ENCODE assay signal across 15 cellular contexts in genomic region chr19:53019684-53020083, GRCh38.
DNase-seq lines count a peak whose midpoint lies in the region; ATAC-seq and TF ChIP-seq lines count a peak whose summit lies in the region.
"Had no signal": no experiment of that assay in that cellular context is flagged by ENCODE, and none has a peak within 500 bp of the region (broad histone marks: within the 10 kb centered on the region; RNA-seq: fewer than 3 reads in every experiment).

No MANE protein-coding gene starts in this region.

- no peaks in the 10 kb centered on the region for H3F3A ChIP-seq in DOHH2 (ENCODE audit: control insufficient read depth, insufficient read depth)
- H3F3A ChIP-seq in SU-DHL-6 (ENCODE audit: insufficient read depth) = no peaks in the 10 kb centered on the region

- peak; percentile 57 for TF ChIP-seq CTCF in DOHH2 (IDR thresholded peaks at IDR 0.05; ENCODE audit: low read depth, low read length, poor library complexity, severe bottlenecking)
- peak; percentile 71 for TF ChIP-seq CTCF in SU-DHL-6 (IDR thresholded peaks at IDR 0.05; ENCODE audit: insufficient read depth, low read length, poor library complexity, severe bottlenecking)
- peak; percentile 17 for TF ChIP-seq CTCF in fibroblast of pulmonary artery (IDR thresholded peaks at IDR 0.05; ENCODE audit: low read length, missing control alignments)

- H3K4me3 ChIP-seq in DOHH2 (ENCODE audit: low read length) (no peak overlapping the region), SU-DHL-6 (ENCODE audit: insufficient read depth, low read length, poor library complexity, severe bottlenecking) (no peak overlapping the region), fibroblast of pulmonary artery (replicated peaks; ENCODE audit: low read depth, low read length) (no peak overlapping the region)
- H3K4me3 ChIP-seq: adrenal gland had no signal

- H3K36me3 ChIP-seq in DOHH2 (ENCODE audit: control insufficient read depth, low read length) (no peaks in the 10 kb centered on the region), SU-DHL-6 (ENCODE audit: low read length) (no peaks in the 10 kb centered on the region)
- H3K36me3 ChIP-seq: adrenal gland had no signal

- no peaks in the 10 kb centered on the region for H3K27me3 ChIP-seq in DOHH2 (ENCODE audit: control insufficient read depth, low read length)
- no peaks in the 10 kb centered on the region for H3K27me3 ChIP-seq in SU-DHL-6 (ENCODE audit: low read length)
- H3K27me3 ChIP-seq: adrenal gland had no signal

- H3K9ac ChIP-seq in SU-DHL-6 (ENCODE audit: low read length) = no peak overlapping the region

- H3K9me3 ChIP-seq in DOHH2 (ENCODE audit: control insufficient read depth, insufficient read depth, low read length) (no peaks in the 10 kb centered on the region), SU-DHL-6 (ENCODE audit: insufficient read depth, low read length) (no peaks in the 10 kb centered on the region)

- no peaks in the 10 kb centered on the region for H3K4me1 ChIP-seq in DOHH2 (ENCODE audit: control insufficient read depth, low read length)
- H3K4me1 ChIP-seq: adrenal gland had no signal

- H3K9me2 ChIP-seq in DOHH2 (replicated peaks; ENCODE audit: control insufficient read depth, low read length) (no peaks in the 10 kb centered on the region), SU-DHL-6 (replicated peaks; ENCODE audit: insufficient read depth, low read length) (no peaks in the 10 kb centered on the region)

- H2AFZ ChIP-seq in SU-DHL-6 (ENCODE audit: low read depth, low read length, severe bottlenecking) = no peak overlapping the region

- H3K27ac ChIP-seq in DOHH2 (ENCODE audit: low read depth, low read length) (no peak overlapping the region), SU-DHL-6 (ENCODE audit: low read depth, low read length) (no peak overlapping the region)
- H3K27ac ChIP-seq: adrenal gland had no signal

- ATAC-seq in GM21367 (IDR thresholded peaks at IDR 0.05; ENCODE audit: unreplicated experiment) = no peak
- ATAC-seq: left colon; naive thymus-derived CD4-positive, alpha-beta T cell; PC-3; T-helper 17 cell had no signal

- H3K79me2 ChIP-seq in DOHH2 (ENCODE audit: control insufficient read depth, low read length) = no peaks in the 10 kb centered on the region
- no peaks in the 10 kb centered on the region for H3K79me2 ChIP-seq in SU-DHL-6 (ENCODE audit: insufficient read depth, low read length)

- DNase-seq in AML-193 (lab: John Stamatoyannopoulos, UW) (peak; percentile 0 to 27), fibroblast of pulmonary artery (ENCODE audit: low read depth) (peak; percentile 16), midbrain (lab: John Stamatoyannopoulos, UW) (no peak), superior temporal gyrus (ENCODE audit: extremely low spot score) (no peak), glomerular visceral epithelial cell (ENCODE audit: extremely low spot score) (no peak)
- DNase-seq: naive thymus-derived CD4-positive, alpha-beta T cell; NCI-H2107; PC-3; retina; T-helper 17 cell had no signal

- H4K20me1 ChIP-seq in DOHH2 (ENCODE audit: control insufficient read depth, insufficient read depth, low read depth, low read length) (no peaks in the 10 kb centered on the region), SU-DHL-6 (ENCODE audit: low read depth, low read length) (no peaks in the 10 kb centered on the region)

- H3K4me2 ChIP-seq in DOHH2 (ENCODE audit: low read length) (no peak overlapping the region), SU-DHL-6 (ENCODE audit: low read depth, low read length, poor library complexity, severe bottlenecking) (no peak overlapping the region)

Comparison
In these comparisons a context has a peak if more than half of its experiments do, and no peak if none do; other contexts are left out.
1. DNase-seq: peak in AML-193 (2 of 2) and fibroblast of pulmonary artery (single experiment); none in midbrain (single experiment), superior temporal gyrus (single experiment) and glomerular visceral epithelial cell (single experiment).
2. CTCF ChIP-seq: peak in every context shown above with its lines; median percentile 71 in SU-DHL-6; 57 in DOHH2; 17 in fibroblast of pulmonary artery.